Comparison of ENCODE assay signal across 21 cellular contexts in genomic region chr6:11012295-11012754, GRCh38. TPM values are rescaled to one million over a fixed set of nuclear protein-coding genes. Genes with fewer than 3 reads are reported as not detected.
"Had no signal": no experiment of that assay in that cellular context is flagged by ENCODE, and none has a peak within 500 bp of the region (broad histone marks: within the 10 kb centered on the region; RNA-seq: fewer than 3 reads in every experiment).

No MANE protein-coding gene starts in this region.

- H3K36me3 ChIP-seq: ascending aorta had no signal

- H3K9me3 ChIP-seq: ascending aorta, body of pancreas had no signal

- H3K4me1 ChIP-seq: ascending aorta had no signal

- H3K4me1 Mint-ChIP-seq: activated naive CD4-positive, alpha-beta T cell treated with anti-CD3 and anti-CD28 coated beads, Interleukin-2, amount 50 U/mL, for 24 hours; activated naive CD8-positive, alpha-beta T cell treated with anti-CD3 and anti-CD28 coated beads, Interleukin-2, amount 50 U/mL, for 24 hours had no signal

- H3K4me3 Mint-ChIP-seq: activated CD8-positive, alpha-beta T cell treated with anti-CD3 and anti-CD28 coated beads for 36 hours; activated naive CD4-positive, alpha-beta T cell treated with anti-CD3 and anti-CD28 coated beads, Interleukin-2, amount 50 U/mL, for 24 hours; activated naive CD8-positive, alpha-beta T cell treated with anti-CD3 and anti-CD28 coated beads, Interleukin-2, amount 50 U/mL, for 24 hours; activated T-cell treated with anti-CD3 and anti-CD28 coated beads, Interleukin-2, amount 50 U/mL, for 72 hours; T-helper 1 cell treated with Interleukin-12 subunit alpha and Interleukin-12 subunit beta and Interleukin-4 antibody, amounts not matched to agents 30 μg/mL and 1 μg/mL, for 36 hours had no signal

- DNase-seq: activated CD4-positive, alpha-beta T cell treated with anti-CD3 and anti-CD28 coated beads for 4 hours; activated CD8-positive, alpha-beta memory T cell treated with anti-CD3 and anti-CD28 coated beads, Interleukin-2, amount 50 U/mL, for 4 hours; activated CD8-positive, alpha-beta T cell treated with anti-CD3 and anti-CD28 coated beads for 36 hours; activated naive CD8-positive, alpha-beta T cell treated with anti-CD3 and anti-CD28 coated beads, Interleukin-2, amount 50 U/mL, for 24 hours; activated T-cell treated with anti-CD3 and anti-CD28 coated beads, Interleukin-2, amount 50 U/mL, for 72 hours; amniotic stem cell; MM.1S; NCI-H1105; NCI-H1436; NCI-H1694 treated with DMSO at 0.1 percent for 48 hours; NCI-H2029 treated with DMSO at 0.1 percent for 48 hours; NCI-H510A treated with DMSO at 0.1 percent for 48 hours; NCI-H69; NK-92 treated with Interleukin-12 subunit alpha and Interleukin-12 subunit beta, amount 100 ng/mL, for 24 hours; SHP77 treated with DMSO at 0.1 percent for 48 hours had no signal

- H3K27ac ChIP-seq: ascending aorta had no signal

- H3K27me3 ChIP-seq: ascending aorta, body of pancreas had no signal

- H3K9me3 Mint-ChIP-seq: activated CD8-positive, alpha-beta T cell treated with anti-CD3 and anti-CD28 coated beads for 36 hours; activated naive CD4-positive, alpha-beta T cell treated with anti-CD3 and anti-CD28 coated beads, Interleukin-2, amount 50 U/mL, for 24 hours; activated naive CD8-positive, alpha-beta T cell treated with anti-CD3 and anti-CD28 coated beads, Interleukin-2, amount 50 U/mL, for 24 hours; activated T-cell treated with anti-CD3 and anti-CD28 coated beads, Interleukin-2, amount 50 U/mL, for 72 hours; activated T-helper 2 cell treated with anti-CD3 and anti-CD28 coated beads, Interferon-gamma antibody, Interleukin-2, Interleukin-4, amounts not matched to agents 10 μg/mL and 5 μg/mL and 100 μg/mL, durations not matched to agents 14 hours and 24 hours and 36 hours; T-helper 1 cell treated with Interleukin-12 subunit alpha and Interleukin-12 subunit beta and Interleukin-4 antibody, amounts not matched to agents 30 μg/mL and 1 μg/mL, for 36 hours had no signal

- H3K27ac Mint-ChIP-seq: activated CD8-positive, alpha-beta T cell treated with anti-CD3 and anti-CD28 coated beads for 36 hours; activated naive CD4-positive, alpha-beta T cell treated with anti-CD3 and anti-CD28 coated beads, Interleukin-2, amount 50 U/mL, for 24 hours; activated naive CD8-positive, alpha-beta T cell treated with anti-CD3 and anti-CD28 coated beads, Interleukin-2, amount 50 U/mL, for 24 hours; activated T-cell treated with anti-CD3 and anti-CD28 coated beads, Interleukin-2, amount 50 U/mL, for 72 hours; activated T-helper 2 cell treated with anti-CD3 and anti-CD28 coated beads, Interferon-gamma antibody, Interleukin-2, Interleukin-4, amounts not matched to agents 10 μg/mL and 5 μg/mL and 100 μg/mL, durations not matched to agents 14 hours and 24 hours and 36 hours; T-helper 1 cell treated with Interleukin-12 subunit alpha and Interleukin-12 subunit beta and Interleukin-4 antibody, amounts not matched to agents 30 μg/mL and 1 μg/mL, for 36 hours had no signal

- H3K4me3 ChIP-seq: ascending aorta, body of pancreas had no signal

- ATAC-seq: activated CD4-positive, CD25-positive, alpha-beta regulatory T cell treated with anti-CD3 and anti-CD28 coated beads, Interleukin-2, amount 50 U/mL, for 24 hours; activated CD8-positive, alpha-beta T cell treated with anti-CD3 and anti-CD28 coated beads for 36 hours; activated naive CD8-positive, alpha-beta T cell treated with anti-CD3 and anti-CD28 coated beads, Interleukin-2, amount 50 U/mL, for 24 hours; activated T-cell treated with anti-CD3 and anti-CD28 coated beads, Interleukin-2, amount 50 U/mL, for 72 hours had no signal

RNA-seq across cellular contexts. Expression of gene ELOVL2, which starts 31.8 kb away (rescaled TPM):
- total RNA-seq: activated CD8-positive, alpha-beta T cell treated with anti-CD3 and anti-CD28 coated beads for 36 hours; activated T-helper 2 cell treated with anti-CD3 and anti-CD28 coated beads, Interferon-gamma antibody, Interleukin-2, Interleukin-4, amounts not matched to agents 10 μg/mL and 5 μg/mL and 100 μg/mL, durations not matched to agents 14 hours and 24 hours and 36 hours had no signal
